Comparison of ENCODE assay signal across 27 cellular contexts in genomic region chrX:72240976-72241375, GRCh38. TPM values are rescaled to one million over a fixed set of nuclear protein-coding genes. Genes with fewer than 3 reads are reported as not detected.
"Had no signal": no experiment of that assay in that cellular context is flagged by ENCODE, and none has a peak within 500 bp of the region (broad histone marks: within the 10 kb centered on the region; RNA-seq: fewer than 3 reads in every experiment).

No MANE protein-coding gene starts in this region.

- H3K4me1 Mint-ChIP-seq: natural killer cell had no signal

- H3K4me1 ChIP-seq: neural progenitor cell, parathyroid adenoma, psoas muscle, right atrium auricular region, vagina had no signal

- H3K36me3 Mint-ChIP-seq: natural killer cell had no signal

- H3K27ac ChIP-seq: hepatocyte, left ventricle myocardium inferior, neural progenitor cell, neutrophil, parathyroid adenoma, psoas muscle, right atrium auricular region, skin epidermis, suprapubic skin, thoracic aorta, tibial artery, upper lobe of left lung, vagina had no signal

- H3K9me3 ChIP-seq: left ventricle myocardium inferior, neutrophil, psoas muscle, right atrium auricular region, suprapubic skin, thoracic aorta, tibial artery, upper lobe of left lung, vagina had no signal

- H3K27me3 ChIP-seq: hepatocyte, neural progenitor cell, neutrophil, right atrium auricular region, suprapubic skin, tibial artery, upper lobe of left lung, vagina had no signal

- H3K4me3 Mint-ChIP-seq: mesothelial cell of epicardium; naive B cell; natural killer cell; nephron progenitor cell; neural progenitor cell; stimulated activated effector memory CD8-positive, alpha-beta T cell treated with anti-CD3 and anti-CD28 coated beads, Interleukin-12 subunit alpha, Interleukin-12 subunit beta, amount 100 ng/mL, for 72 hours; stimulated activated naive CD8-positive, alpha-beta T cell treated with anti-CD3 and anti-CD28 coated beads, Interleukin-15, Interleukin-2, amounts not matched to agents 100 ng/mL and 50 ng/mL, for 24 hours had no signal

- H3K9me3 Mint-ChIP-seq: naive B cell; natural killer cell; stimulated activated effector memory CD8-positive, alpha-beta T cell treated with anti-CD3 and anti-CD28 coated beads, Interleukin-12 subunit alpha, Interleukin-12 subunit beta, amount 100 ng/mL, for 72 hours; stimulated activated naive CD8-positive, alpha-beta T cell treated with anti-CD3 and anti-CD28 coated beads, Interleukin-15, Interleukin-2, amounts not matched to agents 100 ng/mL and 50 ng/mL, for 24 hours had no signal

- H3K4me3 ChIP-seq: hepatocyte, left ventricle myocardium inferior, lung, neural progenitor cell, psoas muscle, right atrium auricular region, skin epidermis, suprapubic skin, thoracic aorta, tibial artery, upper lobe of left lung, vagina had no signal

- H3K36me3 ChIP-seq: left ventricle myocardium inferior, neutrophil, right atrium auricular region, suprapubic skin, thoracic aorta, tibial artery, upper lobe of left lung, vagina had no signal

- H3K27me3 Mint-ChIP-seq: naive B cell; stimulated activated naive CD8-positive, alpha-beta T cell treated with anti-CD3 and anti-CD28 coated beads, Interleukin-15, Interleukin-2, amounts not matched to agents 100 ng/mL and 50 ng/mL, for 24 hours had no signal

- DNase-seq: islet precursor cell; left ventricle myocardium inferior; mesendoderm; naive B cell; natural killer cell; nephron progenitor cell; occipital lobe; psoas muscle; stimulated activated CD4-positive, alpha-beta T cell treated with anti-CD3 and anti-CD28 coated beads, Interleukin-12 subunit alpha, Interleukin-12 subunit beta, amount 100 ng/mL, for 4 hours; stimulated activated CD4-positive, alpha-beta T cell treated with anti-CD3 and anti-CD28 coated beads, Interleukin-15, amount 100 ng/mL, for 24 hours; stimulated activated CD4-positive, alpha-beta T cell treated with anti-CD3 and anti-CD28 coated beads, Interleukin-4, amount 100 ng/mL, for 24 hours; stimulated activated naive CD4-positive, alpha-beta T cell; tibial artery; upper lobe of left lung had no signal

- H3K27ac Mint-ChIP-seq: mesothelial cell of epicardium; natural killer cell; nephron progenitor cell; neural progenitor cell; stimulated activated naive CD8-positive, alpha-beta T cell treated with anti-CD3 and anti-CD28 coated beads, Interleukin-15, Interleukin-2, amounts not matched to agents 100 ng/mL and 50 ng/mL, for 24 hours had no signal

RNA-seq across cellular contexts. Expression of gene ERCC6L, which starts 2.1 kb away (rescaled TPM):
- total RNA-seq: left ventricle myocardium inferior had no signal
